In the genomic region with DNA sequence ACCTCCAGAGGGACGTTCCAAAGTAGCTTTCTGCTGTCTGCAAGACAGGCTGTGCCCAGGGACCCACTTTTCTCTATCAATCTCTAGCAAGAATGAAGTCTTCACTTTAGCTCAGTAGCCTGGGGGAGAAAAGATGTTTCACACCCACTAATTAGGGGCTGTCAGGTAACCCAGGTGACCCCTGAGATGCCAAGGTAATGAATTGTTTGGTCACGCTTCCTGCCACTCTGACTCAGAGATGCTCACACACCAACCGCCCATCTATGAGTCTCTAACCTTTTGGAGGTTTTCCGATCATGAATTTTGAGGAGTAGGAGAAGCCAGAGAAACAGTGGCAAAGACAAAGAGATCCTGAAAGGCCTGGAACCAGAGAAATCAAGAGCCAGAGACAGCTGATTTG, we compare ENCODE assay signal across 16 cellular contexts.
DNase-seq lines count a peak whose midpoint lies in the region; ATAC-seq, FAIRE-seq and TF ChIP-seq lines count a peak whose summit lies in the region.
"Had no signal": no experiment of that assay in that cellular context is flagged by ENCODE, and none has a peak within 500 bp of the region (broad histone marks: within the 10 kb centered on the region; RNA-seq: fewer than 3 reads in every experiment).

No MANE protein-coding gene starts in this region.

- no peak for TF ChIP-seq CTCF in bronchial epithelial cell (IDR thresholded peaks at IDR 0.05; ENCODE audit: insufficient read depth, low read length, severe bottlenecking)

- H2AK5ac ChIP-seq in mesenchymal stem cell (ENCODE audit: low read length, severe bottlenecking), result no peak overlapping the region

- H4K91ac ChIP-seq in mesenchymal stem cell (ENCODE audit: low read length), result no peak overlapping the region

- H3K14ac ChIP-seq in mesenchymal stem cell (ENCODE audit: low read length in 2 of 2), result no peak overlapping the region

- H3K18ac ChIP-seq in mesenchymal stem cell (ENCODE audit: low read depth in 1 of 2, low read length in 2 of 2), result no peak overlapping the region

- H3K27ac ChIP-seq in mesenchymal stem cell (ENCODE audit: low read length, poor library complexity, severe bottlenecking) (peak overlapping the region; percentile 28), small intestine (ENCODE audit: low read depth in 1 of 2, low read length in 1 of 2) (no peak overlapping the region)
- H3K27ac ChIP-seq: ascending aorta, Peyer's patch, uterus had no signal

- DNase-seq in ELR (ENCODE audit: low read depth), result peak; percentile 96
- peak; percentile 28 for DNase-seq in NCI-H226
- DNase-seq in bronchial epithelial cell (ENCODE audit: low read depth), result peak; percentile 92
- no peak for DNase-seq in mesenchymal stem cell
- no peak for DNase-seq in small intestine
- no peak for DNase-seq in DMS53 (lab: John Stamatoyannopoulos, UW)
- DNase-seq: activated B cell treated with CpG ODN at 0.5 μM for 24 hours; naive B cell; NCI-H2029 treated with DMSO at 0.1 percent for 48 hours; NCI-H748 treated with DMSO at 0.1 percent for 48 hours; Peyer's patch; stimulated activated naive CD8-positive, alpha-beta T cell treated with anti-CD3 and anti-CD28 coated beads, Interleukin-15, amount 100 ng/mL, for 72 hours; uterus had no signal

- no peak overlapping the region for H2BK12ac ChIP-seq in mesenchymal stem cell (ENCODE audit: low read length in 2 of 2)

- FAIRE-seq in bronchial epithelial cell (lab: Jason Lieb, UNC), result peak; percentile 82
- no peak for FAIRE-seq in small intestine (lab: Jason Lieb, UNC)

- H3K4me1 ChIP-seq in mesenchymal stem cell (ENCODE audit: control insufficient read depth, insufficient read depth, low read depth, low read length), result no peaks in the 10 kb centered on the region
- no peaks in the 10 kb centered on the region for H3K4me1 ChIP-seq in small intestine (ENCODE audit: control insufficient read depth in 2 of 2, insufficient read depth in 1 of 2, low read depth in 1 of 2, low read length in 1 of 2)
- H3K4me1 ChIP-seq: Peyer's patch, uterus had no signal

- H3K4me2 ChIP-seq in mesenchymal stem cell (ENCODE audit: low read length, poor library complexity, severe bottlenecking), result no peak overlapping the region

- H2BK5ac ChIP-seq in mesenchymal stem cell (ENCODE audit: low read depth, low read length, poor library complexity, severe bottlenecking), result no peak overlapping the region

- H2BK15ac ChIP-seq in mesenchymal stem cell (ENCODE audit: low read depth, poor library complexity, severe bottlenecking), result no peak overlapping the region

- 85% methylated on average over 1 of the region's 4 CpGs for WGBS in mesenchymal stem cell
- 82 to 91% (median 90%) methylated on average over 4 of the region's 4 CpGs for WGBS in small intestine, 3 donors

- H3K36me3 ChIP-seq in bronchial epithelial cell (ENCODE audit: control insufficient read depth, insufficient read depth, low read length) (no peaks in the 10 kb centered on the region), mesenchymal stem cell (ENCODE audit: control insufficient read depth in 1 of 2, insufficient read depth in 2 of 2, low read depth in 1 of 2, low read length in 2 of 2) (no peaks in the 10 kb centered on the region), small intestine (ENCODE audit: control insufficient read depth in 2 of 2, insufficient read depth in 2 of 2, low read length in 2 of 2) (no peaks in the 10 kb centered on the region)
- H3K36me3 ChIP-seq: ascending aorta, Peyer's patch, uterus had no signal

- ATAC-seq in HG03139 (IDR thresholded peaks at IDR 0.05; ENCODE audit: unreplicated experiment), result no peak
- ATAC-seq in GM19455 (IDR thresholded peaks at IDR 0.05; ENCODE audit: unreplicated experiment), result no peak
- ATAC-seq: stimulated activated naive CD8-positive, alpha-beta T cell treated with anti-CD3 and anti-CD28 coated beads, Interleukin-15, amount 100 ng/mL, for 72 hours had no signal

- no peak overlapping the region for H3K23ac ChIP-seq in mesenchymal stem cell (ENCODE audit: low read length in 2 of 2)

- H3K9me3 ChIP-seq in mesenchymal stem cell (ENCODE audit: control insufficient read depth, low read length) (peaks cover 4% of the 10 kb centered on the region), small intestine (ENCODE audit: control insufficient read depth, low read depth) (no peaks in the 10 kb centered on the region)
- H3K9me3 ChIP-seq: ascending aorta, Peyer's patch, uterus had no signal

- H3K4me3 ChIP-seq in bronchial epithelial cell (ENCODE audit: low read depth, low read length), result no peak overlapping the region
- no peak overlapping the region for H3K4me3 ChIP-seq in mesenchymal stem cell (ENCODE audit: insufficient read depth in 1 of 2, low read depth in 1 of 2, low read length in 2 of 2)
- H3K4me3 ChIP-seq in small intestine (ENCODE audit: low read depth in 1 of 2, low read length in 2 of 2), result no peak overlapping the region
- H3K4me3 ChIP-seq: ascending aorta, Peyer's patch, uterus had no signal

- H3K79me1 ChIP-seq in mesenchymal stem cell (replicated peaks; ENCODE audit: low read length, poor library complexity, severe bottlenecking), result no peaks in the 10 kb centered on the region

- H3K27me3 ChIP-seq in bronchial epithelial cell (ENCODE audit: control insufficient read depth, insufficient read depth, low read length), result no peaks in the 10 kb centered on the region
- H3K27me3 ChIP-seq in mesenchymal stem cell (ENCODE audit: control insufficient read depth in 1 of 2, insufficient read depth in 1 of 2, low read length in 2 of 2), result no peaks in the 10 kb centered on the region
- H3K27me3 ChIP-seq in small intestine (ENCODE audit: control insufficient read depth in 2 of 2, insufficient read depth in 2 of 2, low read length in 2 of 2), result no peaks in the 10 kb centered on the region
- H3K27me3 ChIP-seq: ascending aorta, Peyer's patch, uterus had no signal

- H2AFZ ChIP-seq in mesenchymal stem cell (ENCODE audit: low read depth, low read length), result no peak overlapping the region

- H3K4ac ChIP-seq in mesenchymal stem cell (ENCODE audit: low read depth in 1 of 2, low read length in 2 of 2), result no peak overlapping the region

- H3K9ac ChIP-seq in mesenchymal stem cell (ENCODE audit: low read length), result no peak overlapping the region

- no peak overlapping the region for H4K8ac ChIP-seq in mesenchymal stem cell (ENCODE audit: low read length)

- no peak overlapping the region for H2BK120ac ChIP-seq in mesenchymal stem cell (ENCODE audit: low read depth, low read length)

Comparison
In these comparisons a context has a peak if more than half of its experiments do, and no peak if none do; other contexts are left out.
1. DNase-seq: peak in ELR (single experiment), NCI-H226 (single experiment) and bronchial epithelial cell (single experiment); none in mesenchymal stem cell (single experiment), small intestine (single experiment) and DMS53 (single experiment).